In genomic region chr14:90545966-90546751, GRCh38 we compare ENCODE assay signal across 14 cellular contexts.
DNase-seq lines count a peak whose midpoint lies in the region; ATAC-seq and TF ChIP-seq lines count a peak whose summit lies in the region.
"Had no signal": no experiment of that assay in that cellular context is flagged by ENCODE, and none has a peak within 500 bp of the region (broad histone marks: within the 10 kb centered on the region; RNA-seq: fewer than 3 reads in every experiment).

No MANE protein-coding gene starts in this region.

- H3K4me1 Mint-ChIP-seq in T-cell: no peaks in the 10 kb centered on the region
- H3K4me1 Mint-ChIP-seq: activated B cell treated with CpG ODN at 0.5 μM for 24 hours, IgD-negative memory B cell had no signal

- no peak for TF ChIP-seq EP300 in gastroesophageal sphincter (IDR thresholded peaks at IDR 0.05)

- no peaks in the 10 kb centered on the region for H3K27me3 Mint-ChIP-seq in T-cell
- H3K27me3 Mint-ChIP-seq: activated B cell treated with CpG ODN at 0.5 μM for 24 hours had no signal

- no peaks in the 10 kb centered on the region for H3K27me3 ChIP-seq in gastroesophageal sphincter
- H3K27me3 ChIP-seq in upper lobe of right lung: no peaks in the 10 kb centered on the region
- no peaks in the 10 kb centered on the region for H3K27me3 ChIP-seq in trophoblast cell (ENCODE audit: insufficient read depth, low read length)

- H3K4me2 ChIP-seq in trophoblast cell (ENCODE audit: low read length): no peak overlapping the region

- no peak overlapping the region for H4K12ac ChIP-seq in trophoblast cell (ENCODE audit: low read depth, low read length)

- H4K8ac ChIP-seq in trophoblast cell (ENCODE audit: low read depth, low read length): no peak overlapping the region

- H3K4me3 ChIP-seq in gastroesophageal sphincter (no peak overlapping the region), upper lobe of right lung (no peak overlapping the region), trophoblast cell (ENCODE audit: low read depth, low read length) (no peak overlapping the region)

- H3K27ac Mint-ChIP-seq in T-cell: no peak overlapping the region
- H3K27ac Mint-ChIP-seq: activated B cell treated with CpG ODN at 0.5 μM for 24 hours had no signal

- DNase-seq in DMS 273 (lab: John Stamatoyannopoulos, UW; ENCODE audit: unreplicated experiment) (peak; percentile 70), DMS 273 treated with DMSO at 0.1 percent for 48 hours (lab: John Stamatoyannopoulos, UW) (no peak), omental fat pad (ENCODE audit: low spot score) (no peak), upper lobe of right lung (no peak), trophoblast cell (no peak), NCI-H2029 treated with DMSO at 0.1 percent for 48 hours (lab: John Stamatoyannopoulos, UW) (no peak), T-cell (no peak)
- DNase-seq: activated B cell treated with CpG ODN at 0.5 μM for 24 hours; activated effector memory CD4-positive, alpha-beta T cell treated with anti-CD3 and anti-CD28 coated beads, Interleukin-2, amount 50 U/mL, for 16 hours; effector memory CD8-positive, alpha-beta T cell had no signal

- no peak overlapping the region for H3K14ac ChIP-seq in trophoblast cell (ENCODE audit: low read length)

- H3K36me3 ChIP-seq in gastroesophageal sphincter (peaks cover 0 to 6% of the 10 kb centered on the region in 2 donors), upper lobe of right lung (no peaks in the 10 kb centered on the region), trophoblast cell (ENCODE audit: control insufficient read depth in 1 of 2, insufficient read depth in 2 of 2, low read length in 2 of 2) (peaks cover 2 to 8% of the 10 kb centered on the region in 2 experiments)

- no peak overlapping the region for H3K18ac ChIP-seq in trophoblast cell (ENCODE audit: low read length)

- H2BK12ac ChIP-seq in trophoblast cell (ENCODE audit: low read length): no peak overlapping the region

- H2AK5ac ChIP-seq in trophoblast cell (ENCODE audit: low read length): no peak overlapping the region

- intact Hi-C loops in upper lobe of right lung (cut with DNase I): no loop called here

- H3K4ac ChIP-seq in trophoblast cell (ENCODE audit: low read depth, low read length): no peak overlapping the region

- TF ChIP-seq POLR2A in gastroesophageal sphincter (IDR thresholded peaks at IDR 0.05): no peak

- no peaks in the 10 kb centered on the region for H3K36me3 Mint-ChIP-seq in T-cell
- H3K36me3 Mint-ChIP-seq: IgD-negative memory B cell had no signal

- H2AFZ ChIP-seq in trophoblast cell (ENCODE audit: insufficient read depth, low read length, poor library complexity): no peak overlapping the region

- no peaks in the 10 kb centered on the region for H3K79me1 ChIP-seq in trophoblast cell (ENCODE audit: low read length)

- H3K4me3 Mint-ChIP-seq in T-cell: no peak overlapping the region
- H3K4me3 Mint-ChIP-seq: activated B cell treated with CpG ODN at 0.5 μM for 24 hours; effector memory CD8-positive, alpha-beta T cell had no signal

- peak; percentile 79 for ATAC-seq in gastroesophageal sphincter
- peak; percentile 34 for ATAC-seq in omental fat pad (ENCODE audit: low FRiP score)
- ATAC-seq in upper lobe of right lung: peak; percentile 15
- ATAC-seq in T-cell (replicated peaks in 1 of 4): no peak
- ATAC-seq: effector memory CD8-positive, alpha-beta T cell had no signal

- H3K27ac ChIP-seq in gastroesophageal sphincter (peak overlapping the region; percentile 71 to 84 (median 80)), upper lobe of right lung (no peak overlapping the region), trophoblast cell (ENCODE audit: low read depth, low read length) (no peak overlapping the region)
- H3K27ac ChIP-seq: 22Rv1, RWPE1 had no signal

- no peak for TF ChIP-seq CTCF in gastroesophageal sphincter (IDR thresholded peaks at IDR 0.05)
- TF ChIP-seq CTCF in omental fat pad (IDR thresholded peaks at IDR 0.05): no peak
- no peak for TF ChIP-seq CTCF in upper lobe of right lung (IDR thresholded peaks at IDR 0.05)

- H2BK120ac ChIP-seq in trophoblast cell (ENCODE audit: insufficient read depth, low read length, poor library complexity): no peak overlapping the region

- POLR2A ChIA-PET in T-cell (lab: Charles Lee): no interaction called here

- no peak overlapping the region for H3K9ac ChIP-seq in trophoblast cell (ENCODE audit: low read length)

- no peak overlapping the region for H3K23ac ChIP-seq in trophoblast cell (ENCODE audit: low read length)

- H3K9me3 Mint-ChIP-seq in T-cell: no peaks in the 10 kb centered on the region
- H3K9me3 Mint-ChIP-seq: activated B cell treated with CpG ODN at 0.5 μM for 24 hours; effector memory CD8-positive, alpha-beta T cell; IgD-negative memory B cell had no signal

- WGBS in gastroesophageal sphincter (ENCODE audit: low coverage in 1 of 2), 2 donors: 32% methylated on average over 6 of the region's 10 CpGs; no CpG with 5 or more reads in 1 of the 2 donors
- WGBS in trophoblast cell (ENCODE audit: extremely low coverage, insufficient coverage, insufficient read length): no CpG with 5 or more reads among the region's 10 CpGs

- no peak overlapping the region for H2BK5ac ChIP-seq in trophoblast cell (ENCODE audit: low read depth, low read length, poor library complexity)

- H3K4me1 ChIP-seq in gastroesophageal sphincter: peaks cover 0 to 74% (median 15%) of the 10 kb centered on the region in 3 donors
- no peaks in the 10 kb centered on the region for H3K4me1 ChIP-seq in upper lobe of right lung
- peaks cover 3 to 4% of the 10 kb centered on the region in 2 experiments for H3K4me1 ChIP-seq in trophoblast cell (ENCODE audit: control insufficient read depth in 1 of 2, insufficient read depth in 2 of 2, low read length in 2 of 2)

- H3K79me2 ChIP-seq in trophoblast cell (ENCODE audit: control insufficient read depth, insufficient read depth, low read length, poor library complexity): no peaks in the 10 kb centered on the region

- CTCF ChIA-PET in T-cell (lab: Charles Lee): no interaction called here

- H4K91ac ChIP-seq in trophoblast cell (ENCODE audit: low read depth, low read length): no peak overlapping the region

- H3K9me3 ChIP-seq in gastroesophageal sphincter (no peaks in the 10 kb centered on the region), upper lobe of right lung (no peaks in the 10 kb centered on the region), trophoblast cell (ENCODE audit: insufficient read depth, low read depth, low read length) (peaks cover 6% of the 10 kb centered on the region)

Comparison
In these comparisons a context has a peak if more than half of its experiments do, and no peak if none do; other contexts are left out.
1. ATAC-seq: peak in gastroesophageal sphincter (single experiment), omental fat pad (single experiment) and upper lobe of right lung (single experiment); none in T-cell (0 of 4).
2. H3K27ac ChIP-seq: peak in gastroesophageal sphincter (4 of 4); none in upper lobe of right lung (single experiment) and trophoblast cell (single experiment).